ENCODE assay signal across 13 cellular contexts in genomic region chr4:7867701-7868429, GRCh38.
DNase-seq lines count a peak whose midpoint lies in the region; ATAC-seq, FAIRE-seq and TF ChIP-seq lines count a peak whose summit lies in the region.
"Had no signal": no experiment of that assay in that cellular context is flagged by ENCODE, and none has a peak within 500 bp of the region (broad histone marks: within the 10 kb centered on the region; RNA-seq: fewer than 3 reads in every experiment).

No MANE protein-coding gene starts in this region.

- peaks cover 32% of the 10 kb centered on the region for H3K36me3 Mint-ChIP-seq in CD4-positive, alpha-beta T cell (ENCODE audit: low read depth)
- H3K36me3 Mint-ChIP-seq in T-helper 17 cell (ENCODE audit: low read depth) (no peaks in the 10 kb centered on the region), type B pancreatic cell (peaks cover 33% of the 10 kb centered on the region)
- peaks cover 26% of the 10 kb centered on the region for H3K36me3 Mint-ChIP-seq in effector memory CD8-positive, alpha-beta T cell (ENCODE audit: insufficient read depth)
- H3K36me3 Mint-ChIP-seq: IgD-negative memory B cell had no signal

- DNase-seq in A549 (ENCODE audit: low read depth in 1 of 2, low spot score in 1 of 2) (peak in 1 of 2 experiments; percentile 46), T-helper 17 cell (no peak), NCI-H2196 treated with DMSO at 0.1 percent for 48 hours (lab: John Stamatoyannopoulos, UW; ENCODE audit: unreplicated experiment) (no peak), type B pancreatic cell (ENCODE audit: extremely low spot score, unreplicated experiment) (no peak), medulla oblongata (ENCODE audit: extremely low spot score) (no peak)
- no peak for DNase-seq in CD4-positive, alpha-beta T cell
- DNase-seq in effector memory CD8-positive, alpha-beta T cell = no peak
- DNase-seq: activated CD8-positive, alpha-beta T cell treated with anti-CD3 and anti-CD28 coated beads for 36 hours; NCI-H1694 had no signal

- no peaks in the 10 kb centered on the region for H3K9me3 ChIP-seq in A549
- H3K9me3 ChIP-seq in CD4-positive, alpha-beta T cell (ENCODE audit: control insufficient read depth, low read length) = no peaks in the 10 kb centered on the region
- H3K9me3 ChIP-seq in T-helper 17 cell (ENCODE audit: control insufficient read depth, low read length, poor library complexity, severe bottlenecking) = no peaks in the 10 kb centered on the region
- H3K9me3 ChIP-seq: right atrium auricular region had no signal

- intact Hi-C loops in CD4-positive, alpha-beta T cell (cut with DNase I, micrococcal nuclease) = no loop called here

- POLR2A ChIA-PET in A549 (lab: Yijun Ruan, JAX) = no interaction called here
- POLR2A ChIA-PET in CD4-positive, alpha-beta T cell (lab: Charles Lee) = interaction anchor here (0.8 to 1.1 kb wide), 2 partner anchors 13 to 24 kb away, joined by 3 to 4 read pairs; no protein-coding TSS in a partner anchor

- no peak overlapping the region for H3K4me3 Mint-ChIP-seq in CD4-positive, alpha-beta T cell
- no peak overlapping the region for H3K4me3 Mint-ChIP-seq in T-helper 17 cell
- H3K4me3 Mint-ChIP-seq in effector memory CD8-positive, alpha-beta T cell = no peak overlapping the region
- H3K4me3 Mint-ChIP-seq in type B pancreatic cell = no peak overlapping the region
- H3K4me3 Mint-ChIP-seq: activated CD8-positive, alpha-beta T cell treated with anti-CD3 and anti-CD28 coated beads for 36 hours; IgD-negative memory B cell had no signal

- TF ChIP-seq CTCF in A549 (IDR thresholded peaks at IDR 0.05) = no peak
- no peak for TF ChIP-seq CTCF in CD4-positive, alpha-beta T cell (IDR thresholded peaks at IDR 0.05)
- TF ChIP-seq CTCF in type B pancreatic cell (conservative IDR thresholded peaks at IDR 0.05) = no peak

- peaks cover 82% of the 10 kb centered on the region for H3K4me1 ChIP-seq in A549

- H3K27me3 ChIP-seq in CD4-positive, alpha-beta T cell (ENCODE audit: control insufficient read depth, insufficient read depth, low read length) = no peaks in the 10 kb centered on the region
- H3K27me3 ChIP-seq: right atrium auricular region had no signal

- H3K4me3 ChIP-seq in A549 = no peak overlapping the region
- H3K4me3 ChIP-seq: right atrium auricular region had no signal

- CTCF ChIA-PET in A549 (lab: Yijun Ruan, JAX) = interaction anchor here (0.6 to 0.9 kb wide), 2 partner anchors 97 to 106 kb away, joined by 3 read pairs; no protein-coding TSS in a partner anchor
- CTCF ChIA-PET in CD4-positive, alpha-beta T cell (lab: Charles Lee) = interaction anchor here (1.3 to 2.0 kb wide), 2 partner anchors 9 to 66 kb away, joined by 4 to 5 read pairs; no protein-coding TSS in a partner anchor

- no peak for TF ChIP-seq POLR2A in A549 (IDR thresholded peaks at IDR 0.05; ENCODE audit: low read length)

- H3K4me2 ChIP-seq in A549 = peak overlapping the region; percentile 65

- no peak for TF ChIP-seq EP300 in A549 (IDR thresholded peaks at IDR 0.05)

- H3K9me3 Mint-ChIP-seq in CD4-positive, alpha-beta T cell = peaks cover 2% of the 10 kb centered on the region
- peaks cover 6 to 8% of the 10 kb centered on the region in 2 donors for H3K9me3 Mint-ChIP-seq in effector memory CD8-positive, alpha-beta T cell
- H3K9me3 Mint-ChIP-seq in type B pancreatic cell = peaks cover 7% of the 10 kb centered on the region

- H3K27me3 Mint-ChIP-seq in CD4-positive, alpha-beta T cell = no peaks in the 10 kb centered on the region
- H3K27me3 Mint-ChIP-seq in T-helper 17 cell = no peaks in the 10 kb centered on the region
- no peaks in the 10 kb centered on the region for H3K27me3 Mint-ChIP-seq in effector memory CD8-positive, alpha-beta T cell
- H3K27me3 Mint-ChIP-seq in type B pancreatic cell = peaks cover 3% of the 10 kb centered on the region
- H3K27me3 Mint-ChIP-seq: activated CD8-positive, alpha-beta T cell treated with anti-CD3 and anti-CD28 coated beads for 36 hours; IgD-negative memory B cell had no signal

- no peak for FAIRE-seq in A549 (lab: Jason Lieb, UNC)

- peak overlapping the region; percentile 80 to 90 for H3K27ac ChIP-seq in A549
- H3K27ac ChIP-seq in CD4-positive, alpha-beta T cell (ENCODE audit: low read depth, low read length) = no peak overlapping the region
- H3K27ac ChIP-seq: right atrium auricular region had no signal

- H3K4me1 Mint-ChIP-seq in CD4-positive, alpha-beta T cell (ENCODE audit: low read depth) = peaks cover 34% of the 10 kb centered on the region
- H3K4me1 Mint-ChIP-seq in T-helper 17 cell (peaks cover 20% of the 10 kb centered on the region), type B pancreatic cell (ENCODE audit: unreplicated experiment) (peaks cover 8% of the 10 kb centered on the region)
- peaks cover 11 to 22% of the 10 kb centered on the region in 2 donors for H3K4me1 Mint-ChIP-seq in effector memory CD8-positive, alpha-beta T cell (ENCODE audit: low read depth in 2 of 2)

- WGBS in A549 (ENCODE audit: missing lambda C conversion rate) = 10% methylated on average over 8 of the region's 8 CpGs

- ATAC-seq in A549 (peak in 1 of 2 experiments; percentile 63; a peak in 3 of 6 replicates), T-helper 17 cell (peak; percentile 25), HG03039 (IDR thresholded peaks at IDR 0.05; ENCODE audit: unreplicated experiment) (no peak)
- no peak for ATAC-seq in CD4-positive, alpha-beta T cell (ENCODE audit: poor library complexity)
- ATAC-seq in effector memory CD8-positive, alpha-beta T cell (replicated peaks) = no peak
- ATAC-seq: activated CD8-positive, alpha-beta T cell treated with anti-CD3 and anti-CD28 coated beads for 36 hours; HCT116 had no signal

- TF ChIP-seq RAD21 in A549 (conservative IDR thresholded peaks at IDR 0.05 in 1 of 2, IDR thresholded peaks at IDR 0.05 in 1 of 2) = no peak

- peak overlapping the region; percentile 55 for H3K27ac Mint-ChIP-seq in CD4-positive, alpha-beta T cell
- H3K27ac Mint-ChIP-seq in T-helper 17 cell = peak overlapping the region; percentile 57
- peak overlapping the region; percentile 76 to 94 for H3K27ac Mint-ChIP-seq in effector memory CD8-positive, alpha-beta T cell
- H3K27ac Mint-ChIP-seq in type B pancreatic cell = no peak overlapping the region
- H3K27ac Mint-ChIP-seq: IgD-negative memory B cell had no signal

TF ChIP-seq in A549, 52 proteins besides CTCF, POLR2A, EP300 and RAD21:
- TF ChIP-seq FOSL2 (IDR thresholded peaks at IDR 0.05) (0 out of 2 replicates have a peak, but pooled peaks have one; percentile 14), FOSL2 (CRISPR knock-in tag; IDR thresholded peaks at IDR 0.05) (0 out of 2 replicates have a peak, but pooled peaks have one; percentile 51), HOXB5 (CRISPR knock-in tag; IDR thresholded peaks at IDR 0.05) (no peak)
